Comparison of ENCODE assay signal across 1 cellular context in genomic region chr1:11681071-11681771, GRCh38.
TF ChIP-seq lines count a peak whose summit lies in the region.

Gene MAD2L2, minus strand, starts transcription at chr1:11681148. Its CDS starts 547 bp downstream, at chr1:11680601.

TF ChIP-seq in HepG2, 621 proteins besides CTCF, POLR2A, EP300 and RAD21 (continued from another document and continues in another):
- TF ChIP-seq, protein P1, sequence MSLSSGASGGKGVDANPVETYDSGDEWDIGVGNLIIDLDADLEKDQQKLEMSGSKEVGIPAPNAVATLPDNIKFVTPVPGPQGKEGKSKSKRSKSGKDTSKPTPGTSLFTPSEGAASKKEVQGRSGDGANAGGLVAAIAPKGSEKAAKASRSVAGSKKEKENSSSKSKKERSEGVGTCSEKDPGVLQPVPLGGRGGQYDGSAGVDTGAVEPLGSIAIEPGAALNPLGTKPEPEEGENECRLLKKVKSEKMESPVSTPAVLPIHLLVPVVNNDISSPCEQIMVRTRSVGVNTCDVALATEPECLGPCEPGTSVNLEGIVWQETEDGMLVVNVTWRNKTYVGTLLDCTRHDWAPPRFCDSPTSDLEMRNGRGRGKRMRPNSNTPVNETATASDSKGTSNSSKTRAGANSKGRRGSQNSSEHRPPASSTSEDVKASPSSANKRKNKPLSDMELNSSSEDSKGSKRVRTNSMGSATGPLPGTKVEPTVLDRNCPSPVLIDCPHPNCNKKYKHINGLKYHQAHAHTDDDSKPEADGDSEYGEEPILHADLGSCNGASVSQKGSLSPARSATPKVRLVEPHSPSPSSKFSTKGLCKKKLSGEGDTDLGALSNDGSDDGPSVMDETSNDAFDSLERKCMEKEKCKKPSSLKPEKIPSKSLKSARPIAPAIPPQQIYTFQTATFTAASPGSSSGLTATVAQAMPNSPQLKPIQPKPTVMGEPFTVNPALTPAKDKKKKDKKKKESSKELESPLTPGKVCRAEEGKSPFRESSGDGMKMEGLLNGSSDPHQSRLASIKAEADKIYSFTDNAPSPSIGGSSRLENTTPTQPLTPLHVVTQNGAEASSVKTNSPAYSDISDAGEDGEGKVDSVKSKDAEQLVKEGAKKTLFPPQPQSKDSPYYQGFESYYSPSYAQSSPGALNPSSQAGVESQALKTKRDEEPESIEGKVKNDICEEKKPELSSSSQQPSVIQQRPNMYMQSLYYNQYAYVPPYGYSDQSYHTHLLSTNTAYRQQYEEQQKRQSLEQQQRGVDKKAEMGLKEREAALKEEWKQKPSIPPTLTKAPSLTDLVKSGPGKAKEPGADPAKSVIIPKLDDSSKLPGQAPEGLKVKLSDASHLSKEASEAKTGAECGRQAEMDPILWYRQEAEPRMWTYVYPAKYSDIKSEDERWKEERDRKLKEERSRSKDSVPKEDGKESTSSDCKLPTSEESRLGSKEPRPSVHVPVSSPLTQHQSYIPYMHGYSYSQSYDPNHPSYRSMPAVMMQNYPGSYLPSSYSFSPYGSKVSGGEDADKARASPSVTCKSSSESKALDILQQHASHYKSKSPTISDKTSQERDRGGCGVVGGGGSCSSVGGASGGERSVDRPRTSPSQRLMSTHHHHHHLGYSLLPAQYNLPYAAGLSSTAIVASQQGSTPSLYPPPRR (CRISPR knock-in tag; IDR thresholded peaks at IDR 0.05; ENCODE audit: borderline replicate concordance), result no peak
- TF ChIP-seq ZSCAN22 (CRISPR knock-in tag; IDR thresholded peaks at IDR 0.05) (no peak), GATAD2A (CRISPR knock-in tag; IDR thresholded peaks at IDR 0.05) (no peak), MAZ (IDR thresholded peaks at IDR 0.05; ENCODE audit: borderline replicate concordance, low read depth, low read length) (peak; percentile 69; the same call in 1 of the 2 replicates), MAZ (CRISPR knock-in tag; IDR thresholded peaks at IDR 0.05; ENCODE audit: low read depth) (peak; percentile 86), JUN (CRISPR knock-in tag; IDR thresholded peaks at IDR 0.05) (0 out of 2 replicates have a peak, but pooled peaks have one; percentile 35), ZNF564 (CRISPR knock-in tag; IDR thresholded peaks at IDR 0.05) (0 out of 2 replicates have a peak, but pooled peaks have one; percentile 26), ZNF121 (CRISPR knock-in tag; IDR thresholded peaks at IDR 0.05) (peak; percentile 62; the same call in 1 of the 2 replicates), ZFY (CRISPR knock-in tag; IDR thresholded peaks at IDR 0.05) (peak; percentile 79), TEAD3 (CRISPR knock-in tag; optimal IDR thresholded peaks at IDR 0.05; ENCODE audit: borderline replicate concordance) (peak; percentile 61), CBX5 (CRISPR knock-in tag; IDR thresholded peaks at IDR 0.05; ENCODE audit: borderline replicate concordance) (no peak), RBM39 (IDR thresholded peaks at IDR 0.05; ENCODE audit: low read depth, low read length, poor library complexity, severe bottlenecking) (peak; percentile 40), SCMH1 (CRISPR knock-in tag; IDR thresholded peaks at IDR 0.05; ENCODE audit: borderline replicate concordance) (no peak), ZNF3 (CRISPR knock-in tag; IDR thresholded peaks at IDR 0.05) (no peak), ZNF589 (CRISPR knock-in tag; conservative IDR thresholded peaks at IDR 0.05) (0 out of 2 replicates have a peak, but pooled peaks have one; percentile 31), FOXK1 (CRISPR knock-in tag; IDR thresholded peaks at IDR 0.05; ENCODE audit: borderline replicate concordance, low read depth) (no peak), REL (CRISPR knock-in tag; conservative IDR thresholded peaks at IDR 0.05) (no peak), NONO (IDR thresholded peaks at IDR 0.05) (no peak), NONO (CRISPR knock-in tag; conservative IDR thresholded peaks at IDR 0.05) (peak; percentile 44; the same call in 1 of the 2 replicates), ZNF142 (CRISPR knock-in tag; IDR thresholded peaks at IDR 0.05) (no peak), ZNF124 (CRISPR knock-in tag; IDR thresholded peaks at IDR 0.05) (no peak), REPIN1 (CRISPR knock-in tag; IDR thresholded peaks at IDR 0.05; ENCODE audit: borderline replicate concordance, low read depth) (peak; percentile 78; the same call in 1 of the 2 replicates), SIN3B (IDR thresholded peaks at IDR 0.05; ENCODE audit: low read length) (no peak), ZNF773 (CRISPR knock-in tag; IDR thresholded peaks at IDR 0.05; ENCODE audit: borderline replicate concordance) (no peak), RFX1 (IDR thresholded peaks at IDR 0.05) (no peak), ZNF446 (CRISPR knock-in tag; IDR thresholded peaks at IDR 0.05) (peak; percentile 87; the same call in 1 of the 2 replicates), GABPB1 (CRISPR knock-in tag; IDR thresholded peaks at IDR 0.05) (peak; percentile 76), ZNF644 (CRISPR knock-in tag; IDR thresholded peaks at IDR 0.05; ENCODE audit: low read depth) (no peak), ZNF839 (CRISPR knock-in tag; IDR thresholded peaks at IDR 0.05; ENCODE audit: borderline replicate concordance) (no peak), TBX3 (IDR thresholded peaks at IDR 0.05; ENCODE audit: borderline replicate concordance) (no peak), TFDP1 (CRISPR knock-in tag; IDR thresholded peaks at IDR 0.05; ENCODE audit: borderline replicate concordance) (peak; percentile 72; the same call in 1 of the 2 replicates), ZFP36L2 (CRISPR knock-in tag; IDR thresholded peaks at IDR 0.05) (no peak), SNAPC2 (CRISPR knock-in tag; IDR thresholded peaks at IDR 0.05) (peak; percentile 70; the same call in 1 of the 2 replicates), ZFAT (CRISPR knock-in tag; conservative IDR thresholded peaks at IDR 0.05) (no peak), ZMAT3 (CRISPR knock-in tag; conservative IDR thresholded peaks at IDR 0.05) (peak; percentile 60; the same call in 1 of the 2 replicates)
- TF ChIP-seq, protein P2, sequence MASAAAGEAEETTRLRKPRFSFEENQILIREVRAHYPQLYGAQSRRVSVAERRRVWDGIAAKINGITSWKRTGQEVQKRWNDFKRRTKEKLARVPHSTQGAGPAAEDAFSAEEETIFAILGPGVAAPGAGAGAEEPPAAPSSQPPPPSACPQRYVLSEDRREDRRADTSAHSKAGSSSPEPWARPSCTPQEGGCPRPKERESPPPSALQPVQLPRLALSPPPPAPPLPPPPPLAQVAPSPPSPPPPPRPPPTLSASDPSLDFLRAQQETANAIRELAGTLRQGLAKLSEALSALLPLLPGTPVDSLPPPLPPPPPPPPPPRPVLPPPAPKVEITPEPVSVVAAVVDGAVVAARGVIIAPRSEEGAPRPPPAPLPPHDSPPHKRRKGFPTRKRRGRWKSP (CRISPR knock-in tag; IDR thresholded peaks at IDR 0.05), result peak; percentile 42; the same call in 1 of the 2 replicates
- TF ChIP-seq, protein P3, sequence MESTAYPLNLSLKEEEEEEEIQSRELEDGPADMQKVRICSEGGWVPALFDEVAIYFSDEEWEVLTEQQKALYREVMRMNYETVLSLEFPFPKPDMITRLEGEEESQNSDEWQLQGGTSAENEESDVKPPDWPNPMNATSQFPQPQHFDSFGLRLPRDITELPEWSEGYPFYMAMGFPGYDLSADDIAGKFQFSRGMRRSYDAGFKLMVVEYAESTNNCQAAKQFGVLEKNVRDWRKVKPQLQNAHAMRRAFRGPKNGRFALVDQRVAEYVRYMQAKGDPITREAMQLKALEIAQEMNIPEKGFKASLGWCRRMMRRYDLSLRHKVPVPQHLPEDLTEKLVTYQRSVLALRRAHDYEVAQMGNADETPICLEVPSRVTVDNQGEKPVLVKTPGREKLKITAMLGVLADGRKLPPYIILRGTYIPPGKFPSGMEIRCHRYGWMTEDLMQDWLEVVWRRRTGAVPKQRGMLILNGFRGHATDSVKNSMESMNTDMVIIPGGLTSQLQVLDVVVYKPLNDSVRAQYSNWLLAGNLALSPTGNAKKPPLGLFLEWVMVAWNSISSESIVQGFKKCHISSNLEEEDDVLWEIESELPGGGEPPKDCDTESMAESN (CRISPR knock-in tag; conservative IDR thresholded peaks at IDR 0.05), result peak; percentile 82
- TF ChIP-seq, protein P4, sequence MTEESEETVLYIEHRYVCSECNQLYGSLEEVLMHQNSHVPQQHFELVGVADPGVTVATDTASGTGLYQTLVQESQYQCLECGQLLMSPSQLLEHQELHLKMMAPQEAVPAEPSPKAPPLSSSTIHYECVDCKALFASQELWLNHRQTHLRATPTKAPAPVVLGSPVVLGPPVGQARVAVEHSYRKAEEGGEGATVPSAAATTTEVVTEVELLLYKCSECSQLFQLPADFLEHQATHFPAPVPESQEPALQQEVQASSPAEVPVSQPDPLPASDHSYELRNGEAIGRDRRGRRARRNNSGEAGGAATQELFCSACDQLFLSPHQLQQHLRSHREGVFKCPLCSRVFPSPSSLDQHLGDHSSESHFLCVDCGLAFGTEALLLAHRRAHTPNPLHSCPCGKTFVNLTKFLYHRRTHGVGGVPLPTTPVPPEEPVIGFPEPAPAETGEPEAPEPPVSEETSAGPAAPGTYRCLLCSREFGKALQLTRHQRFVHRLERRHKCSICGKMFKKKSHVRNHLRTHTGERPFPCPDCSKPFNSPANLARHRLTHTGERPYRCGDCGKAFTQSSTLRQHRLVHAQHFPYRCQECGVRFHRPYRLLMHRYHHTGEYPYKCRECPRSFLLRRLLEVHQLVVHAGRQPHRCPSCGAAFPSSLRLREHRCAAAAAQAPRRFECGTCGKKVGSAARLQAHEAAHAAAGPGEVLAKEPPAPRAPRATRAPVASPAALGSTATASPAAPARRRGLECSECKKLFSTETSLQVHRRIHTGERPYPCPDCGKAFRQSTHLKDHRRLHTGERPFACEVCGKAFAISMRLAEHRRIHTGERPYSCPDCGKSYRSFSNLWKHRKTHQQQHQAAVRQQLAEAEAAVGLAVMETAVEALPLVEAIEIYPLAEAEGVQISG (CRISPR knock-in tag; IDR thresholded peaks at IDR 0.05), result peak; percentile 46; the same call in 1 of the 2 replicates
- TF ChIP-seq, protein P5, sequence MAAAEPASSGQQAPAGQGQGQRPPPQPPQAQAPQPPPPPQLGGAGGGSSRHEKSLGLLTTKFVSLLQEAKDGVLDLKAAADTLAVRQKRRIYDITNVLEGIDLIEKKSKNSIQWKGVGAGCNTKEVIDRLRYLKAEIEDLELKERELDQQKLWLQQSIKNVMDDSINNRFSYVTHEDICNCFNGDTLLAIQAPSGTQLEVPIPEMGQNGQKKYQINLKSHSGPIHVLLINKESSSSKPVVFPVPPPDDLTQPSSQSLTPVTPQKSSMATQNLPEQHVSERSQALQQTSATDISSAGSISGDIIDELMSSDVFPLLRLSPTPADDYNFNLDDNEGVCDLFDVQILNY (CRISPR knock-in tag; conservative IDR thresholded peaks at IDR 0.05), result peak; percentile 62; the same call in 1 of the 2 replicates
